In genomic region chr17:48544356-48545021, GRCh38 we compare ENCODE assay signal across 8 cellular contexts. TPM values are rescaled to one million over a fixed set of nuclear protein-coding genes. Genes with fewer than 3 reads are reported as not detected.
DNase-seq lines count a peak whose midpoint lies in the region; ATAC-seq and TF ChIP-seq lines count a peak whose summit lies in the region.

No MANE protein-coding gene starts in this region.

- H3K4me1 ChIP-seq in SJSA1 (replicated peaks), result peaks cover 11% of the 10 kb centered on the region
- H3K4me1 ChIP-seq in breast epithelium, result peaks cover 0 to 3% of the 10 kb centered on the region in 2 donors

- peaks cover 24 to 46% of the 10 kb centered on the region in 2 donors for H3K4me1 Mint-ChIP-seq in stimulated activated naive B cell treated with anti-CD40 and anti-IgM and Interleukin-4, amounts not matched to agents 10 μg/mL and 1 μg/mL and 100 μg/mL, for 72 hours
- no peaks in the 10 kb centered on the region for H3K4me1 Mint-ChIP-seq in HFFc6 (ENCODE audit: low read depth)

- peak overlapping the region; percentile 87 to 88 for H3K4me3 Mint-ChIP-seq in stimulated activated naive B cell treated with anti-CD40 and anti-IgM and Interleukin-4, amounts not matched to agents 10 μg/mL and 1 μg/mL and 100 μg/mL, for 72 hours
- no peak overlapping the region for H3K4me3 Mint-ChIP-seq in HFFc6

- TF ChIP-seq POLR2A in breast epithelium (IDR thresholded peaks at IDR 0.05), result peak; percentile 20
- TF ChIP-seq POLR2A in lower leg skin (IDR thresholded peaks at IDR 0.05), result no peak

- TF ChIP-seq CTCF in GM13977 (IDR thresholded peaks at IDR 0.05; ENCODE audit: extremely low read depth, insufficient read depth, missing control alignments) (no peak), breast epithelium (IDR thresholded peaks at IDR 0.05) (no peak), lower leg skin (IDR thresholded peaks at IDR 0.05) (no peak), HFFc6 (IDR thresholded peaks at IDR 0.05) (no peak), GM13976 (IDR thresholded peaks at IDR 0.05; ENCODE audit: borderline replicate concordance, control extremely low read depth, extremely low read depth, insufficient read depth, missing control alignments) (no peak)

- no peaks in the 10 kb centered on the region for H3K27me3 ChIP-seq in SJSA1 (replicated peaks)
- peaks cover 0 to 14% of the 10 kb centered on the region in 2 donors for H3K27me3 ChIP-seq in breast epithelium

- H3K27ac ChIP-seq in SJSA1, result peak overlapping the region; percentile 46
- peak overlapping the region; percentile 93 to 97 for H3K27ac ChIP-seq in breast epithelium

- in situ Hi-C loops in GM13977 (cut with MboI; ENCODE audit: low pct_unique_long_range_greater_than_20kb, low sequenced_read_pairs, unreplicated experiment) (no loop called here), GM13976 (cut with MboI; ENCODE audit: low sequenced_read_pairs, unreplicated experiment) (no loop called here)

- H3K27ac Mint-ChIP-seq in stimulated activated naive B cell treated with anti-CD40 and anti-IgM and Interleukin-4, amounts not matched to agents 10 μg/mL and 1 μg/mL and 100 μg/mL, for 72 hours, result peak overlapping the region; percentile 27
- no peak overlapping the region for H3K27ac Mint-ChIP-seq in HFFc6

- no peak for ATAC-seq in stimulated activated naive B cell treated with anti-CD40 and anti-IgM and Interleukin-4, amounts not matched to agents 10 μg/mL and 1 μg/mL and 100 μg/mL, for 72 hours (replicated peaks)
- no peak for ATAC-seq in HG02885 (IDR thresholded peaks at IDR 0.05; ENCODE audit: poor library complexity, unreplicated experiment)

- H3K9me3 ChIP-seq in SJSA1 (replicated peaks) (no peaks in the 10 kb centered on the region), breast epithelium (no peaks in the 10 kb centered on the region)

- H3K36me3 ChIP-seq in SJSA1 (no peaks in the 10 kb centered on the region), breast epithelium (no peaks in the 10 kb centered on the region)

- H3K36me3 Mint-ChIP-seq in stimulated activated naive B cell treated with anti-CD40 and anti-IgM and Interleukin-4, amounts not matched to agents 10 μg/mL and 1 μg/mL and 100 μg/mL, for 72 hours, result peaks cover 2 to 7% of the 10 kb centered on the region in 2 donors
- H3K36me3 Mint-ChIP-seq in HFFc6 (ENCODE audit: low read depth), result no peaks in the 10 kb centered on the region

- peak overlapping the region; percentile 48 for H3K4me3 ChIP-seq in SJSA1
- peak overlapping the region; percentile 57 to 95 (median 60) for H3K4me3 ChIP-seq in breast epithelium
- H3K4me3 ChIP-seq in lower leg skin (ENCODE audit: low read depth, poor library complexity, severe bottlenecking), result peak overlapping the region; percentile 54

- intact Hi-C loops in breast epithelium (cut with DNase I; ENCODE audit: low total_unique reads), result loop anchor here (5.0 kb wide), 1 partner anchor 33 kb away; the partner anchor contains the start of gene HOXB4
- intact Hi-C loops in lower leg skin (cut with DNase I; ENCODE audit: low total_unique reads), result no loop called here

- H3K27me3 Mint-ChIP-seq in stimulated activated naive B cell treated with anti-CD40 and anti-IgM and Interleukin-4, amounts not matched to agents 10 μg/mL and 1 μg/mL and 100 μg/mL, for 72 hours, result peaks cover 57 to 68% of the 10 kb centered on the region in 2 donors
- H3K27me3 Mint-ChIP-seq in HFFc6 (ENCODE audit: insufficient read depth), result peaks cover 71% of the 10 kb centered on the region

- no peaks in the 10 kb centered on the region for H3K9me3 Mint-ChIP-seq in stimulated activated naive B cell treated with anti-CD40 and anti-IgM and Interleukin-4, amounts not matched to agents 10 μg/mL and 1 μg/mL and 100 μg/mL, for 72 hours
- no peaks in the 10 kb centered on the region for H3K9me3 Mint-ChIP-seq in HFFc6

- DNase-seq in GM13977 (ENCODE audit: low spot score), result peak; percentile 58
- DNase-seq in SJSA1 (ENCODE audit: low read depth in 1 of 2, low spot score in 2 of 2), result peak; percentile 56 to 79
- DNase-seq in breast epithelium (ENCODE audit: low spot score in 2 of 2), result peak; percentile 62 to 81
- DNase-seq in lower leg skin (ENCODE audit: low spot score in 2 of 2), result peak; percentile 73 to 95
- no peak for DNase-seq in stimulated activated naive B cell treated with anti-CD40 and anti-IgM and Interleukin-4, amounts not matched to agents 10 μg/mL and 1 μg/mL and 100 μg/mL, for 72 hours
- no peak for DNase-seq in HFFc6
- no peak for DNase-seq in GM13976 (ENCODE audit: low spot score)

- WGBS in lower leg skin, 2 donors, result 3 to 5% methylated on average over 34 to 38 of the region's 38 CpGs

RNA-seq across cellular contexts. Expression of gene HOXB2, which starts 0.4 kb away (rescaled TPM):
- 4.2 and 10.5 TPM in 2 replicates for total RNA-seq in SJSA1 (2014; rRNA removed; shearing (Covaris generic))
- total RNA-seq in breast epithelium, result 10 to 100 TPM; 13.6 to 36.4 (median 19.6) TPM
- 10 to 100 TPM in 3 of 4 donors, 1 to 10 TPM in 1; 5.8 to 34.9 (median 20.9) TPM for total RNA-seq in lower leg skin
- not detected for total RNA-seq in HFFc6 (2021; fragmentation: NEBNext Ultra II Directional; extraction: Animal tissue kit (Norgen Biotek cat#: 25700))

RNA-seq across cellular contexts. Expression of gene HOXB1, which starts 13.7 kb away (rescaled TPM):
- not detected in 2 replicates for total RNA-seq in SJSA1 (2014; rRNA removed; shearing (Covaris generic))
- total RNA-seq in breast epithelium, result not detected
- total RNA-seq in lower leg skin, result under 1 TPM in 2 of 4 donors, not detected in 2; 0.19 to 0.52 TPM
- not detected for total RNA-seq in HFFc6 (2021; fragmentation: NEBNext Ultra II Directional; extraction: Animal tissue kit (Norgen Biotek cat#: 25700))

RNA-seq across cellular contexts. Expression of gene HOXB4, which starts 33.7 kb away (rescaled TPM):
- 1.2 and 3.2 TPM in 2 replicates for total RNA-seq in SJSA1 (2014; rRNA removed; shearing (Covaris generic))
- total RNA-seq in breast epithelium, result 1 to 10 TPM; 2.2 to 7.5 (median 2.3) TPM
- total RNA-seq in lower leg skin, result 1 to 10 TPM in 2 of 4 donors, under 1 TPM in 2; 0.42 to 2.9 (median 1.4) TPM
- not detected for total RNA-seq in HFFc6 (2021; fragmentation: NEBNext Ultra II Directional; extraction: Animal tissue kit (Norgen Biotek cat#: 25700))

RNA-seq across cellular contexts. Expression of gene HOXB3, which starts 45.6 kb away (rescaled TPM):
- total RNA-seq in SJSA1 (2014; rRNA removed; shearing (Covaris generic)), result 1.4 and 5.2 TPM in 2 replicates
- total RNA-seq in breast epithelium (10 to 100 TPM; 13.8 to 36.7 (median 14.4) TPM), lower leg skin (10 to 100 TPM in 1 of 4 donors, 1 to 10 TPM in 2, under 1 TPM in 1; 0.97 to 14.1 (median 3.9) TPM)
- total RNA-seq in HFFc6 (2021; fragmentation: NEBNext Ultra II Directional; extraction: Animal tissue kit (Norgen Biotek cat#: 25700)), result not detected

RNA-seq across cellular contexts. Expression of gene HOXB5, which starts 49.1 kb away (rescaled TPM):
- 0.05 and 1.2 TPM in 2 replicates for total RNA-seq in SJSA1 (2014; rRNA removed; shearing (Covaris generic))
- total RNA-seq in breast epithelium (1 to 10 TPM in 2 of 3 donors, under 1 TPM in 1; 0.44 to 2.0 (median 1.4) TPM), lower leg skin (under 1 TPM in 2 of 4 donors, not detected in 2; 0.15 to 0.55 TPM)
- total RNA-seq in HFFc6 (2021; fragmentation: NEBNext Ultra II Directional; extraction: Animal tissue kit (Norgen Biotek cat#: 25700)), result not detected

Comparison
In these comparisons a context has a peak if more than half of its experiments do, and no peak if none do; other contexts are left out.
1. DNase-seq: peak in GM13977 (single experiment), SJSA1 (2 of 2), breast epithelium (2 of 2) and lower leg skin (2 of 2); none in stimulated activated naive B cell treated with anti-CD40 and anti-IgM and Interleukin-4, amounts not matched to agents 10 μg/mL and 1 μg/mL and 100 μg/mL, for 72 hours (single experiment), HFFc6 (single experiment) and GM13976 (single experiment).
2. Peak in every context shown above with its lines, with median percentiles within 50 percentile points of each other: H3K4me3 ChIP-seq.